In genomic region chr11:7672960-7673723, GRCh38 we compare ENCODE assay signal across 1 cellular context.
TF ChIP-seq lines count a peak whose summit lies in the region.

TSS of gene CYB5R2 (minus strand) at chr11:7673500. CDS start at chr11:7672825, 675 bp downstream.

TF ChIP-seq in GM12878, 131 proteins besides CTCF, POLR2A, EP300 and RAD21 (continued from another document):
- 0 out of 2 replicates have a peak, but pooled peaks have one; percentile 1 for TF ChIP-seq CREB1 (IDR thresholded peaks at IDR 0.05; ENCODE audit: low read depth)
- no peak for TF ChIP-seq CEBPB (IDR thresholded peaks at IDR 0.05; ENCODE audit: borderline replicate concordance in 1 of 2, low read depth in 2 of 2, low read length in 2 of 2)
- TF ChIP-seq TAF1 (IDR thresholded peaks at IDR 0.05; ENCODE audit: borderline replicate concordance, low read depth, low read length): 0 out of 2 replicates have a peak, but pooled peaks have one; percentile 10
- TF ChIP-seq RB1 (IDR thresholded peaks at IDR 0.05; ENCODE audit: borderline replicate concordance): no peak
